ENCODE assay signal across 8 cellular contexts in genomic region chrX:50081282-50081955, GRCh38.
A peak's percentile ranks its signal among the peaks of the same experiment; 100 is the strongest.
DNase-seq lines count a peak whose midpoint lies in the region; ATAC-seq and TF ChIP-seq lines count a peak whose summit lies in the region.

No MANE protein-coding gene starts in this region.

- intact Hi-C loops in lower lobe of right lung (cut with DNase I) = loop anchor here (10.0 kb wide), 1 partner anchor 167 kb away; no protein-coding TSS in a partner anchor

- peak; percentile 6 for DNase-seq in DMS79 (lab: John Stamatoyannopoulos, UW)
- DNase-seq in DMS79 treated with DMSO at 0.1 percent for 48 hours (lab: John Stamatoyannopoulos, UW) = no peak
- peak; percentile 51 for DNase-seq in Karpas-422
- DNase-seq in astrocyte of the hippocampus (ENCODE audit: low read depth, low spot score) = peak; percentile 23
- peak; percentile 62 for DNase-seq in lower lobe of right lung
- no peak for DNase-seq in activated CD4-positive, CD25-positive, alpha-beta regulatory T cell treated with anti-CD3 and anti-CD28 coated beads, Interleukin-2, amount 50 U/mL, for 72 hours
- DNase-seq in GM20000 (ENCODE audit: low spot score) = no peak

- H3K9me2 ChIP-seq in Karpas-422 (replicated peaks; ENCODE audit: insufficient read depth, low read length) = no peaks in the 10 kb centered on the region

- no peak overlapping the region for H3K9ac ChIP-seq in Karpas-422 (ENCODE audit: low read length)

- no peaks in the 10 kb centered on the region for H3K27me3 ChIP-seq in Karpas-422 (ENCODE audit: low read length)
- H3K27me3 ChIP-seq in lower lobe of right lung (ENCODE audit: low read depth) = no peaks in the 10 kb centered on the region

- H3K36me3 ChIP-seq in Karpas-422 (ENCODE audit: insufficient read depth, low read length) = no peaks in the 10 kb centered on the region
- no peaks in the 10 kb centered on the region for H3K36me3 ChIP-seq in lower lobe of right lung

- no peak overlapping the region for H3K4me2 ChIP-seq in Karpas-422 (ENCODE audit: low read depth, low read length, poor library complexity, severe bottlenecking)

- H3K9me3 ChIP-seq in Karpas-422 (ENCODE audit: low read length) (no peaks in the 10 kb centered on the region), lower lobe of right lung (no peaks in the 10 kb centered on the region)

- H3K4me1 ChIP-seq in Karpas-422 (ENCODE audit: low read length) = no peaks in the 10 kb centered on the region
- no peaks in the 10 kb centered on the region for H3K4me1 ChIP-seq in lower lobe of right lung

- ATAC-seq in lower lobe of right lung (peak; percentile 83 to 88), GM21390 (IDR thresholded peaks at IDR 0.05; ENCODE audit: unreplicated experiment) (no peak)

- TF ChIP-seq CTCF in lower lobe of right lung (IDR thresholded peaks at IDR 0.05) = peak; percentile 31
- no peak for TF ChIP-seq CTCF in GM20000 (IDR thresholded peaks at IDR 0.05; ENCODE audit: extremely low read depth, missing control alignments)

- no peak overlapping the region for H2AFZ ChIP-seq in Karpas-422 (ENCODE audit: low read length)

- no peaks in the 10 kb centered on the region for H3K79me2 ChIP-seq in Karpas-422 (ENCODE audit: low read length)

- H4K20me1 ChIP-seq in Karpas-422 (ENCODE audit: insufficient read depth, low read depth, low read length) = no peaks in the 10 kb centered on the region

- H3K27ac ChIP-seq in Karpas-422 (ENCODE audit: low read length) (no peak overlapping the region), lower lobe of right lung (no peak overlapping the region)

- H3K4me3 ChIP-seq in Karpas-422 (ENCODE audit: low read length) (no peak overlapping the region), lower lobe of right lung (no peak overlapping the region)

Comparison
In these comparisons a context has a peak if more than half of its experiments do, and no peak if none do; other contexts are left out.
1. DNase-seq: peak in DMS79 (single experiment), Karpas-422 (single experiment), astrocyte of the hippocampus (single experiment) and lower lobe of right lung (single experiment); none in DMS79 treated with DMSO at 0.1 percent for 48 hours (single experiment), activated CD4-positive, CD25-positive, alpha-beta regulatory T cell treated with anti-CD3 and anti-CD28 coated beads, Interleukin-2, amount 50 U/mL, for 72 hours (single experiment) and GM20000 (single experiment).